20 cellular contexts compared by ENCODE assay signal in the genomic region with DNA sequence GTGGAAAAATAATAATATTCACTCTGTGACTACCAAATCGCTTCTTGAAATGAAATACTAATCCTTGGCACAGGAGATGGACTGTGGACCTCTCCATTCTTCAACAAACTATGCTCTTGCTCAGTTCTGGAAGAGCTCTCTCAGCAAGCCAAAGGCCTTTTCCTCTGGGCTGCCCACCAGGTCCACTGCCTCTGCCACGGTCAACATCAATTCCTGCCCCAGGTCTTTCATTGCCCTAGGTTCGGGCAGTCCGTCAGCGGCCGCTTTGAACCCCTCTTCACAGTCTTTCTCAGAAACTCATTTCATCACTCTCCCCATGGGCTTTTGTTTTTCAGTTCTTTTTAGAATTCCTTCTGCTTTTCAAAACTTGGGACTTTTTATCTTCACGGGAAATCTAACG.
"Had no signal": no experiment of that assay in that cellular context is flagged by ENCODE, and none has a peak within 500 bp of the region (broad histone marks: within the 10 kb centered on the region; RNA-seq: fewer than 3 reads in every experiment).

No MANE protein-coding gene starts in this region.

- H3K27ac Mint-ChIP-seq: immature natural killer cell; memory B cell; stimulated activated naive B cell treated with anti-CD40 and anti-IgM and Interleukin-4, amounts not matched to agents 10 μg/mL and 1 μg/mL and 100 μg/mL, for 72 hours; stimulated activated naive CD8-positive, alpha-beta T cell treated with anti-CD3 and anti-CD28 coated beads, Interleukin-15, amount 100 ng/mL, for 72 hours had no signal

- H3K36me3 ChIP-seq: left ventricle myocardium inferior, lower lobe of right lung, right atrium auricular region had no signal

- H3K4me1 Mint-ChIP-seq: memory B cell; naive B cell; stimulated activated naive B cell treated with anti-CD40 and anti-IgM and Interleukin-4, amounts not matched to agents 10 μg/mL and 1 μg/mL and 100 μg/mL, for 72 hours had no signal

- H3K9me3 Mint-ChIP-seq: immature natural killer cell; memory B cell; stimulated activated naive B cell treated with anti-CD40 and anti-IgM and Interleukin-4, amounts not matched to agents 10 μg/mL and 1 μg/mL and 100 μg/mL, for 72 hours; stimulated activated naive CD8-positive, alpha-beta T cell treated with anti-CD3 and anti-CD28 coated beads, Interleukin-15, amount 100 ng/mL, for 72 hours had no signal

- ATAC-seq: foreskin keratinocyte; lower lobe of right lung; stimulated activated naive B cell treated with anti-CD40 and anti-IgM and Interleukin-4, amounts not matched to agents 10 μg/mL and 1 μg/mL and 100 μg/mL, for 72 hours; stimulated activated naive CD8-positive, alpha-beta T cell treated with anti-CD3 and anti-CD28 coated beads, Interleukin-15, amount 100 ng/mL, for 72 hours had no signal

- H3K27me3 ChIP-seq: foreskin keratinocyte, right atrium auricular region, spleen, testis, tibial nerve had no signal

- H3K27ac ChIP-seq: foreskin keratinocyte, left ventricle myocardium inferior, lower lobe of right lung, right atrium auricular region, spleen, testis, tibial nerve had no signal

- H3K9me3 ChIP-seq: lower lobe of right lung, right atrium auricular region, spleen, testis, tibial nerve had no signal

- H3K36me3 Mint-ChIP-seq: memory B cell; naive B cell; stimulated activated naive B cell treated with anti-CD40 and anti-IgM and Interleukin-4, amounts not matched to agents 10 μg/mL and 1 μg/mL and 100 μg/mL, for 72 hours had no signal

- DNase-seq: cerebellar nuclear complex; dermis blood vessel endothelial cell; erythroblast; foreskin keratinocyte; immature natural killer cell; left ventricle myocardium inferior; lower lobe of right lung; midbrain; naive B cell; spleen; stimulated activated CD4-positive, alpha-beta T cell treated with anti-CD3 and anti-CD28 coated beads, Interleukin-15, amount 100 ng/mL, for 24 hours; stimulated activated CD4-positive, alpha-beta T cell treated with anti-CD3 and anti-CD28 coated beads, Interleukin-2, amount 100 ng/mL, for 24 hours; stimulated activated CD4-positive, alpha-beta T cell treated with anti-CD3 and anti-CD28 coated beads, Interleukin-4, amount 100 ng/mL, for 4 hours; stimulated activated naive B cell treated with anti-CD40 and anti-IgM and Interleukin-4, amounts not matched to agents 10 μg/mL and 1 μg/mL and 100 μg/mL, for 72 hours; stimulated activated naive CD8-positive, alpha-beta T cell treated with anti-CD3 and anti-CD28 coated beads, Interleukin-15, amount 100 ng/mL, for 72 hours; testis had no signal

- H3K4me1 ChIP-seq: foreskin keratinocyte had no signal

- H3K4me3 Mint-ChIP-seq: immature natural killer cell; memory B cell; naive B cell; nephron; stimulated activated naive B cell treated with anti-CD40 and anti-IgM and Interleukin-4, amounts not matched to agents 10 μg/mL and 1 μg/mL and 100 μg/mL, for 72 hours; stimulated activated naive CD8-positive, alpha-beta T cell treated with anti-CD3 and anti-CD28 coated beads, Interleukin-15, amount 100 ng/mL, for 72 hours had no signal

- H3K4me3 ChIP-seq: left ventricle myocardium inferior, lower lobe of right lung, right atrium auricular region, spleen, testis, tibial nerve had no signal

- H3K27me3 Mint-ChIP-seq: stimulated activated naive CD8-positive, alpha-beta T cell treated with anti-CD3 and anti-CD28 coated beads, Interleukin-15, amount 100 ng/mL, for 72 hours had no signal
